20 cellular contexts compared by ENCODE assay signal in the genomic region with DNA sequence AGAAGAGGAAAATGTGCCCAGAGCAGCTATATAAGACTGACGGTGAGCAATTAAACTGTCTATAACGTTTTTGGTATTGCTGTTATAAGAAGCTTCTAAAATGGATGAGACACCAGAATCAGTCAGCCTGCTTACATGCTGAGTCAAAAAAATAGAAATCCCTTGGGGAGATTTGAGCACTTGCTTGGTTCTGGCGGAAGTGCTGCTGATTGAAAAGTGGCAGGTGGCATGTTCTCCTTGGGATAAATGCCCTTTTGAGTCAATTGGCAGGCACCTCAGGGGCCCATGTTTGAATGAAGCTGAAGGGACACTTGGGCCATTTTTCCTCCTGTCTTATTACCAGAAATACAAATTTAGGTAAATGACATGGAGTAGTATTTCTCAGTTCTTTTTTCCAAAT.
"Had no signal": no experiment of that assay in that cellular context is flagged by ENCODE, and none has a peak within 500 bp of the region (broad histone marks: within the 10 kb centered on the region; RNA-seq: fewer than 3 reads in every experiment).

No MANE protein-coding gene starts in this region.

- ATAC-seq: activated naive CD4-positive, alpha-beta T cell treated with anti-CD3 and anti-CD28 coated beads, Interleukin-2, amount 50 U/mL, for 72 hours; gastrocnemius medialis; lower lobe of right lung had no signal

- H3K36me3 Mint-ChIP-seq: activated naive CD4-positive, alpha-beta T cell treated with anti-CD3 and anti-CD28 coated beads, Interleukin-2, amount 50 U/mL, for 72 hours had no signal

- H3K4me3 Mint-ChIP-seq: nephron progenitor cell had no signal

- H3K4me3 ChIP-seq: adrenal gland, breast epithelium, gastrocnemius medialis, lower lobe of right lung had no signal

- H3K4me1 Mint-ChIP-seq: nephron progenitor cell had no signal

- DNase-seq: activated CD4-positive, alpha-beta T cell treated with anti-CD3 and anti-CD28 coated beads for 1 hour; activated CD8-positive, alpha-beta memory T cell treated with anti-CD3 and anti-CD28 coated beads for 24 hours; activated CD8-positive, alpha-beta memory T cell treated with anti-CD3 and anti-CD28 coated beads, Interleukin-2, amount 50 U/mL, for 48 hours; activated gamma-delta T cell; adrenal gland; cerebellar nuclear complex; cortex of kidney; effector CD4-positive, alpha-beta T cell; gastrocnemius medialis; head of caudate nucleus; lower lobe of right lung; nephron progenitor cell; occipital lobe; retina; stimulated activated CD4-positive, alpha-beta T cell treated with anti-CD3 and anti-CD28 coated beads, Interleukin-12 subunit alpha, Interleukin-12 subunit beta, amount 100 ng/mL, for 4 hours; stimulated activated CD4-positive, alpha-beta T cell treated with anti-CD3 and anti-CD28 coated beads, Interleukin-1b, Interleukin-23, amount 100 ng/mL, for 48 hours; stimulated activated CD8-positive, alpha-beta memory T cell treated with anti-CD3 and anti-CD28 coated beads, Interleukin-4, amount 100 ng/mL, for 48 hours; stimulated activated naive CD4-positive, alpha-beta T cell had no signal

- H3K27ac Mint-ChIP-seq: activated naive CD4-positive, alpha-beta T cell treated with anti-CD3 and anti-CD28 coated beads, Interleukin-2, amount 50 U/mL, for 72 hours; nephron progenitor cell had no signal
